In the genomic region with DNA sequence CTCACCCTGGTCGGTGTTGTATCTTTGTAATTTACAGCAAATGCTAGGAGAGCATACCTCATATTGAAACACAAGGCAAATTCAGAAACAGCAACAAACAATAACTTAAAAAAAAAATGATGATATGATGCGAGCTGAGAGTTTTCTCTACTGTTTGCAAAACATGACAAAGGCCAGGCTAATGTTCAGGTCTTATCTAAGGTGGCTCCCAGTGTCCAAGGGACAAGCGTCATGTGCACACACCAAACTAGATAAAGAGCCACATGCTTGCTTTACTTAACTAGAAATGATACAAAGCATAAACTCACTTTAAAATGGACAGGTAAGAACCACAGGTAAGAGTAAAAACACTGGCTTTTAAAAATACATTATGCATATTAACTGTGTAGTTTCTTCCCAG, we compare ENCODE assay signal across 16 cellular contexts.
DNase-seq lines count a peak whose midpoint lies in the region; ATAC-seq and TF ChIP-seq lines count a peak whose summit lies in the region.
"Had no signal": no experiment of that assay in that cellular context is flagged by ENCODE, and none has a peak within 500 bp of the region (broad histone marks: within the 10 kb centered on the region; RNA-seq: fewer than 3 reads in every experiment).

No MANE protein-coding gene starts in this region.

- H3K27me3 Mint-ChIP-seq in stimulated activated naive CD8-positive, alpha-beta T cell treated with anti-CD3 and anti-CD28 coated beads, Interleukin-15, Interleukin-2, amounts not matched to agents 100 ng/mL and 50 ng/mL, for 24 hours: no peaks in the 10 kb centered on the region

- no peak for ATAC-seq in stimulated activated naive CD8-positive, alpha-beta T cell treated with anti-CD3 and anti-CD28 coated beads, Interleukin-15, Interleukin-2, amounts not matched to agents 100 U/mL and 50 U/mL, for 24 hours
- ATAC-seq in upper lobe of right lung (no peak), HG03432 (IDR thresholded peaks at IDR 0.05; ENCODE audit: unreplicated experiment) (no peak)

- H3K9me3 ChIP-seq in colonic mucosa (no peaks in the 10 kb centered on the region), mucosa of stomach (ENCODE audit: control insufficient read depth, low read length) (no peaks in the 10 kb centered on the region), upper lobe of right lung (no peaks in the 10 kb centered on the region)
- H3K9me3 ChIP-seq: BLaER1, suprapubic skin had no signal

- H3K9me3 Mint-ChIP-seq in stimulated activated naive CD8-positive, alpha-beta T cell treated with anti-CD3 and anti-CD28 coated beads, Interleukin-15, Interleukin-2, amounts not matched to agents 100 ng/mL and 50 ng/mL, for 24 hours: peaks cover 8% of the 10 kb centered on the region
- H3K9me3 Mint-ChIP-seq: H9 had no signal

- H3K4me3 ChIP-seq in colonic mucosa: no peak overlapping the region
- H3K4me3 ChIP-seq in mucosa of stomach (ENCODE audit: low read length): no peak overlapping the region
- H3K4me3 ChIP-seq in upper lobe of right lung: no peak overlapping the region
- H3K4me3 ChIP-seq: BLaER1, suprapubic skin had no signal

- H3K27ac Mint-ChIP-seq in stimulated activated naive CD8-positive, alpha-beta T cell treated with anti-CD3 and anti-CD28 coated beads, Interleukin-15, Interleukin-2, amounts not matched to agents 100 ng/mL and 50 ng/mL, for 24 hours: peak overlapping the region; percentile 93

- DNase-seq in stimulated activated naive CD8-positive, alpha-beta T cell treated with anti-CD3 and anti-CD28 coated beads, Interleukin-15, Interleukin-2, amounts not matched to agents 100 U/mL and 50 U/mL, for 24 hours: no peak
- no peak for DNase-seq in colonic mucosa
- DNase-seq in upper lobe of right lung: no peak
- DNase-seq in activated effector memory CD4-positive, alpha-beta T cell treated with Interleukin-2 at 50 U/mL for 16 hours: no peak
- DNase-seq in iPS-NIHi7 (ENCODE audit: extremely low spot score): no peak
- DNase-seq: activated CD4-positive, CD25-positive, alpha-beta regulatory T cell treated with anti-CD3 and anti-CD28 coated beads, Interleukin-2, amount 50 U/mL, for 72 hours; H9; Karpas-422; NCI-H1436 treated with DMSO at 0.1 percent for 48 hours; NCI-H510A; T-helper 1 cell had no signal

- TF ChIP-seq CTCF in colonic mucosa (IDR thresholded peaks at IDR 0.05) (no peak), upper lobe of right lung (IDR thresholded peaks at IDR 0.05) (no peak)

- H3K36me3 ChIP-seq in colonic mucosa (no peaks in the 10 kb centered on the region), mucosa of stomach (ENCODE audit: control insufficient read depth, insufficient read depth, low read length) (no peaks in the 10 kb centered on the region), upper lobe of right lung (no peaks in the 10 kb centered on the region)
- H3K36me3 ChIP-seq: BLaER1, suprapubic skin had no signal

- H3K36me3 Mint-ChIP-seq in stimulated activated naive CD8-positive, alpha-beta T cell treated with anti-CD3 and anti-CD28 coated beads, Interleukin-15, Interleukin-2, amounts not matched to agents 100 ng/mL and 50 ng/mL, for 24 hours (ENCODE audit: low read depth): peaks cover 29% of the 10 kb centered on the region

- H3K9ac ChIP-seq in colonic mucosa (ENCODE audit: low read depth in 2 of 2, low read length in 2 of 2): peak overlapping the region in 1 of 2 donors; percentile 24
- peak overlapping the region; percentile 0 for H3K9ac ChIP-seq in mucosa of stomach (ENCODE audit: low read length)
- H3K9ac ChIP-seq: BLaER1 had no signal

- no peak overlapping the region for H3K4me3 Mint-ChIP-seq in stimulated activated naive CD8-positive, alpha-beta T cell treated with anti-CD3 and anti-CD28 coated beads, Interleukin-15, Interleukin-2, amounts not matched to agents 100 ng/mL and 50 ng/mL, for 24 hours
- H3K4me3 Mint-ChIP-seq: H9 had no signal

- intact Hi-C loops in colonic mucosa (cut with DNase I): no loop called here
- intact Hi-C loops in upper lobe of right lung (cut with DNase I): no loop called here

- no peaks in the 10 kb centered on the region for H3K4me1 ChIP-seq in colonic mucosa
- H3K4me1 ChIP-seq in mucosa of stomach (ENCODE audit: control insufficient read depth, insufficient read depth, low read length): peaks cover 47% of the 10 kb centered on the region
- H3K4me1 ChIP-seq in upper lobe of right lung: peaks cover 29% of the 10 kb centered on the region

- peaks cover 98% of the 10 kb centered on the region for H3K4me1 Mint-ChIP-seq in stimulated activated naive CD8-positive, alpha-beta T cell treated with anti-CD3 and anti-CD28 coated beads, Interleukin-15, Interleukin-2, amounts not matched to agents 100 ng/mL and 50 ng/mL, for 24 hours (ENCODE audit: low read depth)

- H3K27ac ChIP-seq in colonic mucosa (peak overlapping the region; percentile 56), upper lobe of right lung (peak overlapping the region; percentile 25)
- H3K27ac ChIP-seq: BLaER1, suprapubic skin had no signal

- no peaks in the 10 kb centered on the region for H3K27me3 ChIP-seq in colonic mucosa
- H3K27me3 ChIP-seq in mucosa of stomach (ENCODE audit: control insufficient read depth, insufficient read depth, low read length): no peaks in the 10 kb centered on the region
- no peaks in the 10 kb centered on the region for H3K27me3 ChIP-seq in upper lobe of right lung
- H3K27me3 ChIP-seq: BLaER1, suprapubic skin had no signal
